Comparison of ENCODE assay signal across 2 cellular contexts in genomic region chr3:152229692-152230091, GRCh38.
A peak's percentile ranks its signal among the peaks of the same experiment; 100 is the strongest.
TF ChIP-seq lines count a peak whose summit lies in the region.

No MANE protein-coding gene starts in this region.

TF ChIP-seq in WTC11, 78 proteins besides CTCF, POLR2A, EP300 and RAD21 (continued from another document):
- TF ChIP-seq PREB (CRISPR knock-in tag; IDR thresholded peaks at IDR 0.05; ENCODE audit: borderline replicate concordance) = no peak
- no peak for TF ChIP-seq AFF4 (CRISPR knock-in tag; IDR thresholded peaks at IDR 0.05; ENCODE audit: borderline replicate concordance)
- no peak for TF ChIP-seq ZNF671 (CRISPR knock-in tag; IDR thresholded peaks at IDR 0.05)
- no peak for TF ChIP-seq ZNF138 (CRISPR knock-in tag; conservative IDR thresholded peaks at IDR 0.05)
- TF ChIP-seq STAT6 (CRISPR knock-in tag; conservative IDR thresholded peaks at IDR 0.05; ENCODE audit: low read depth) = no peak
- no peak for TF ChIP-seq IRF1 (CRISPR knock-in tag; IDR thresholded peaks at IDR 0.05)
- TF ChIP-seq USF1 (CRISPR knock-in tag; IDR thresholded peaks at IDR 0.05) = no peak
- no peak for TF ChIP-seq JUN (CRISPR knock-in tag; IDR thresholded peaks at IDR 0.05)
- TF ChIP-seq ESRRA (CRISPR knock-in tag; IDR thresholded peaks at IDR 0.05; ENCODE audit: borderline replicate concordance) = no peak

TF ChIP-seq in HepG2, 621 proteins besides CTCF, POLR2A, EP300 and RAD21:
- TF ChIP-seq, protein P1, sequence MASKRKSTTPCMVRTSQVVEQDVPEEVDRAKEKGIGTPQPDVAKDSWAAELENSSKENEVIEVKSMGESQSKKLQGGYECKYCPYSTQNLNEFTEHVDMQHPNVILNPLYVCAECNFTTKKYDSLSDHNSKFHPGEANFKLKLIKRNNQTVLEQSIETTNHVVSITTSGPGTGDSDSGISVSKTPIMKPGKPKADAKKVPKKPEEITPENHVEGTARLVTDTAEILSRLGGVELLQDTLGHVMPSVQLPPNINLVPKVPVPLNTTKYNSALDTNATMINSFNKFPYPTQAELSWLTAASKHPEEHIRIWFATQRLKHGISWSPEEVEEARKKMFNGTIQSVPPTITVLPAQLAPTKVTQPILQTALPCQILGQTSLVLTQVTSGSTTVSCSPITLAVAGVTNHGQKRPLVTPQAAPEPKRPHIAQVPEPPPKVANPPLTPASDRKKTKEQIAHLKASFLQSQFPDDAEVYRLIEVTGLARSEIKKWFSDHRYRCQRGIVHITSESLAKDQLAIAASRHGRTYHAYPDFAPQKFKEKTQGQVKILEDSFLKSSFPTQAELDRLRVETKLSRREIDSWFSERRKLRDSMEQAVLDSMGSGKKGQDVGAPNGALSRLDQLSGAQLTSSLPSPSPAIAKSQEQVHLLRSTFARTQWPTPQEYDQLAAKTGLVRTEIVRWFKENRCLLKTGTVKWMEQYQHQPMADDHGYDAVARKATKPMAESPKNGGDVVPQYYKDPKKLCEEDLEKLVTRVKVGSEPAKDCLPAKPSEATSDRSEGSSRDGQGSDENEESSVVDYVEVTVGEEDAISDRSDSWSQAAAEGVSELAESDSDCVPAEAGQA (IDR thresholded peaks at IDR 0.05; ENCODE audit: low read depth) = no peak
- TF ChIP-seq, protein P1 (CRISPR knock-in tag; IDR thresholded peaks at IDR 0.05; ENCODE audit: borderline replicate concordance) = no peak
- TF ChIP-seq SMC3 (IDR thresholded peaks at IDR 0.05; ENCODE audit: low read length) = 0 out of 2 replicates have a peak, but pooled peaks have one; percentile 3
- peak; percentile 65 for TF ChIP-seq STAG1 (CRISPR knock-in tag; IDR thresholded peaks at IDR 0.05)
- TF ChIP-seq MBNL3 (CRISPR knock-in tag; conservative IDR thresholded peaks at IDR 0.05) = no peak
